In the genomic region with DNA sequence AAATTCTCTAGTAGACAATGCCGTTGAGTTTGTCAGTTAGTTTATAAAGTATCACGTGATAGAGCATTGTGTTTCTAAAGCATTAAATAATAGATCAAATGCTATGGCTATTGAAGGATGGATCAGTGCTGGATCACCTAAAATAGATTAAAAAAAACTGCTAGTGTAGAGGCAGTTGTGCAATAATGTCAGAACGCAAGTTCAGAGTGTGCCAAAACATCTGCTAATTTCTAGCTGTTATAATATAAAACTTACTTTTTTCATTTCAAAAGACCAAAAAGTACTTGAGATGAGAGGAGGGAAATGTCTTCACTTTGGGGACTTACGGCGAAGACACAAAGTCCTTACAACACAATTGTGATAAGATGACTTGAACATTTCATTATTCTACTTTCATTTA, we compare ENCODE assay signal across 19 cellular contexts.
A peak's percentile ranks its signal among the peaks of the same experiment; 100 is the strongest.
DNase-seq lines count a peak whose midpoint lies in the region; ATAC-seq and TF ChIP-seq lines count a peak whose summit lies in the region.
"Had no signal": no experiment of that assay in that cellular context is flagged by ENCODE, and none has a peak within 500 bp of the region (broad histone marks: within the 10 kb centered on the region; RNA-seq: fewer than 3 reads in every experiment).

No MANE protein-coding gene starts in this region.

- no peaks in the 10 kb centered on the region for H3K27me3 ChIP-seq in heart right ventricle
- H3K27me3 ChIP-seq in right cardiac atrium (ENCODE audit: control insufficient read depth, insufficient read depth): no peaks in the 10 kb centered on the region
- H3K27me3 ChIP-seq in neural progenitor cell: no peaks in the 10 kb centered on the region
- H3K27me3 ChIP-seq: colonic mucosa had no signal

- H2AFZ ChIP-seq in neural progenitor cell (replicated peaks): no peak overlapping the region

- H3K36me3 ChIP-seq in heart right ventricle (no peaks in the 10 kb centered on the region), neural progenitor cell (no peaks in the 10 kb centered on the region)
- H3K36me3 ChIP-seq: colonic mucosa had no signal

- 70 to 77% methylated on average over 5 of the region's 5 CpGs for WGBS in heart right ventricle, 2 donors
- WGBS in right cardiac atrium: 72% methylated on average over 5 of the region's 5 CpGs

- peaks cover 17% of the 10 kb centered on the region for H3F3A ChIP-seq in neural progenitor cell (ENCODE audit: low read depth)

- no peaks in the 10 kb centered on the region for H3K9me3 ChIP-seq in heart right ventricle
- no peaks in the 10 kb centered on the region for H3K9me3 ChIP-seq in right cardiac atrium (ENCODE audit: control insufficient read depth, low read length)
- no peaks in the 10 kb centered on the region for H3K9me3 ChIP-seq in neural progenitor cell (ENCODE audit: low read depth)
- H3K9me3 ChIP-seq: colonic mucosa had no signal

- no peaks in the 10 kb centered on the region for H3K79me2 ChIP-seq in neural progenitor cell (ENCODE audit: low read depth)

- H3K4me3 Mint-ChIP-seq in neural progenitor cell: no peak overlapping the region
- H3K4me3 Mint-ChIP-seq: stimulated activated memory B cell treated with anti-CD40 and anti-IgM and Interleukin-4, amounts not matched to agents 10 μg/mL and 1 μg/mL and 100 μg/mL, for 72 hours had no signal

- peaks cover 14% of the 10 kb centered on the region for H3K36me3 Mint-ChIP-seq in neural progenitor cell
- H3K36me3 Mint-ChIP-seq: stimulated activated memory B cell treated with anti-CD40 and anti-IgM and Interleukin-4, amounts not matched to agents 10 μg/mL and 1 μg/mL and 100 μg/mL, for 72 hours had no signal

- H3K4me3 ChIP-seq in heart right ventricle (peak overlapping the region in 5 of 10 donors; percentile 8 to 37 (median 20)), right cardiac atrium (ENCODE audit: low read length) (no peak overlapping the region), neural progenitor cell (no peak overlapping the region)
- H3K4me3 ChIP-seq: colonic mucosa had no signal

- H3K4me2 ChIP-seq in neural progenitor cell: peak overlapping the region; percentile 70

- intact Hi-C loops in heart right ventricle (cut with DNase I): loop anchor here in 6 of 10 donors (5.0 to 10.0 kb wide), 8 partner anchors 58 to 469 kb away; a partner anchor contains a TSS
- intact Hi-C loops in right cardiac atrium (cut with DNase I): loop anchor here in 1 of 4 donors (10.0 kb wide), 1 partner anchor 449 kb away; no protein-coding TSS in a partner anchor

- H4K20me1 ChIP-seq in neural progenitor cell (ENCODE audit: low read depth): peaks cover 4% of the 10 kb centered on the region

- peaks cover 5 to 47% (median 31%) of the 10 kb centered on the region in 9 donors for H3K4me1 ChIP-seq in heart right ventricle
- H3K4me1 ChIP-seq in right cardiac atrium (ENCODE audit: control insufficient read depth, insufficient read depth, low read length): no peaks in the 10 kb centered on the region
- peaks cover 20% of the 10 kb centered on the region for H3K4me1 ChIP-seq in neural progenitor cell

- TF ChIP-seq CTCF in heart right ventricle (IDR thresholded peaks at IDR 0.05) (no peak), neural progenitor cell (IDR thresholded peaks at IDR 0.05) (no peak)

- H3K9me3 Mint-ChIP-seq in neural progenitor cell: peaks cover 28% of the 10 kb centered on the region

- DNase-seq in heart right ventricle: no peak
- no peak for DNase-seq in right cardiac atrium
- DNase-seq in fibroblast of gingiva (ENCODE audit: low read depth): peak; percentile 45
- no peak for DNase-seq in neural progenitor cell (ENCODE audit: low spot score)
- DNase-seq in kidney tubule cell (ENCODE audit: low spot score): no peak
- no peak for DNase-seq in iPS-NIHi11 (ENCODE audit: low spot score)
- DNase-seq: ACHN; activated CD4-positive, alpha-beta T cell treated with anti-CD3 and anti-CD28 coated beads, Interleukin-2, amount 50 U/mL, for 48 hours; activated naive CD4-positive, alpha-beta T cell; anterior cingulate cortex; colonic mucosa; head of caudate nucleus; islet precursor cell; MM.1S; NCI-H187; stimulated activated CD4-positive, alpha-beta T cell treated with anti-CD3 and anti-CD28 coated beads, Interleukin-15, amount 100 ng/mL, for 24 hours had no signal

- peak overlapping the region; percentile 46 to 86 (median 78) for H3K27ac ChIP-seq in heart right ventricle
- H3K27ac ChIP-seq in right cardiac atrium (ENCODE audit: low read length): no peak overlapping the region
- H3K27ac ChIP-seq in neural progenitor cell: no peak overlapping the region
- H3K27ac ChIP-seq: colonic mucosa had no signal

- H3K4me1 Mint-ChIP-seq in neural progenitor cell: peaks cover 30% of the 10 kb centered on the region
- H3K4me1 Mint-ChIP-seq: stimulated activated memory B cell treated with anti-CD40 and anti-IgM and Interleukin-4, amounts not matched to agents 10 μg/mL and 1 μg/mL and 100 μg/mL, for 72 hours had no signal

- H3K27me3 Mint-ChIP-seq in neural progenitor cell (ENCODE audit: insufficient read depth, low read depth): no peaks in the 10 kb centered on the region
- H3K27me3 Mint-ChIP-seq: stimulated activated memory B cell treated with anti-CD40 and anti-IgM and Interleukin-4, amounts not matched to agents 10 μg/mL and 1 μg/mL and 100 μg/mL, for 72 hours had no signal

- ATAC-seq in heart right ventricle (peak in 1 of 8 donors; percentile 28), right cardiac atrium (no peak), HG02623 (IDR thresholded peaks at IDR 0.05; ENCODE audit: unreplicated experiment) (no peak), GM19395 (IDR thresholded peaks at IDR 0.05; ENCODE audit: unreplicated experiment) (no peak)
- ATAC-seq: stimulated activated memory B cell treated with anti-CD40 and anti-IgM and Interleukin-4, amounts not matched to agents 10 μg/mL and 1 μg/mL and 100 μg/mL, for 72 hours had no signal

- no peak overlapping the region for H3K9ac ChIP-seq in neural progenitor cell

- peak overlapping the region; percentile 10 for H3K27ac Mint-ChIP-seq in neural progenitor cell
- H3K27ac Mint-ChIP-seq: stimulated activated memory B cell treated with anti-CD40 and anti-IgM and Interleukin-4, amounts not matched to agents 10 μg/mL and 1 μg/mL and 100 μg/mL, for 72 hours had no signal

Comparison
In these comparisons a context has a peak if more than half of its experiments do, and no peak if none do; other contexts are left out.
1. H3K27ac ChIP-seq: peak in heart right ventricle (10 of 10); none in right cardiac atrium (single experiment) and neural progenitor cell (single experiment).